In the genomic region with DNA sequence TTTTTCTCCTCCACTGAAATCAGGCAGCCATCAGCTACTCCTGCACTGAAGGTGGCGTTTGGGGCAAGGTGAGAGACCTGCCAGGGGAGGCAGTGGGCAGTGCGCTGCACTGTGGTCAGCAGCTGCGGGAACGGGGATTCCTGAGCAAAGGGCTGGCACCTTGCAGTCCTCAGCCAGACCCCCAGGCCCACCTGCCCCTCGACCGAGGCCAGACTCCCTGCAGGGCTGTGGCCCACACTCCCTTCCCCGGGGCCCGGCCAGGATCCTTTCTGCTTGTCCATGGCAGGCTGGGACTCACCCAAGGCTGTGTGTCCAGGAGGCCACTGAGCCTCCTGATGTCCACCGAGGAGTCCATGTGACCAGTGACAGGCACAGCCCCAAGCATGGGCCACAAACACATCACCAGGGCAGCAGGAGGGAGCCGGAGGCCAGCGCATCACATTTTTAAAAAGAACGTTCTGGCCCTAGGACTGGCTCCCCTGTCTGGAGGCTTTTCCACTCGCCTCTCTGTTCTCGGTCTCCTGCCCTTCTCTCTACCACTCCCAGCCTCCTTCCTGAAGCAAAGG, we compare ENCODE assay signal across 22 cellular contexts. TPM values are rescaled to one million over a fixed set of nuclear protein-coding genes. Genes with fewer than 3 reads are reported as not detected.
A peak's percentile ranks its signal among the peaks of the same experiment; 100 is the strongest.
DNase-seq lines count a peak whose midpoint lies in the region; ATAC-seq, FAIRE-seq and TF ChIP-seq lines count a peak whose summit lies in the region.
"Had no signal": no experiment of that assay in that cellular context is flagged by ENCODE, and none has a peak within 500 bp of the region (broad histone marks: within the 10 kb centered on the region; RNA-seq: fewer than 3 reads in every experiment).

No MANE protein-coding gene starts in this region.

- H3K27ac ChIP-seq in H1 (ENCODE audit: low read depth, low read length) (no peak overlapping the region), neuronal stem cell (replicated peaks; ENCODE audit: low read length) (no peak overlapping the region)
- H3K27ac ChIP-seq: GM23248, RWPE1 had no signal

- no peak for TF ChIP-seq CTCF in H1 (IDR thresholded peaks at IDR 0.05; ENCODE audit: control extremely low read depth in 1 of 3, insufficient read depth in 1 of 3, low read depth in 1 of 3, low read length in 3 of 3)

- no peak overlapping the region; the same call in 1 of the 2 replicates for H4K8ac ChIP-seq in H1 (ENCODE audit: extremely low read depth, insufficient read depth, low read length)
- H4K8ac ChIP-seq in neuronal stem cell (ENCODE audit: low read depth, low read length): no peak overlapping the region

- intact Hi-C loops in activated T-helper 1 cell treated with anti-CD3 and anti-CD28 coated beads, Interleukin-12 subunit alpha, Interleukin-12 subunit beta, Interleukin-2, Interleukin-4 antibody, amounts not matched to agents 30 ng/mL and 10 ng/mL and 1 ng/mL, durations not matched to agents 14 hours and 24 hours and 36 hours (cut with micrococcal nuclease): no loop called here

- H2BK15ac ChIP-seq in H1 (ENCODE audit: low read length) (peak overlapping the region; percentile 96; the same call in 1 of the 2 replicates), neuronal stem cell (ENCODE audit: low read length) (peak overlapping the region; percentile 96)

- peak overlapping the region; percentile 30 for H3K27ac Mint-ChIP-seq in activated naive CD8-positive, alpha-beta T cell treated with anti-CD3 and anti-CD28 coated beads, Interleukin-2, amount 10 ng/mL, durations not matched to agents 7 days and 5 days
- no peak overlapping the region for H3K27ac Mint-ChIP-seq in activated naive CD8-positive, alpha-beta T cell treated with anti-CD3 and anti-CD28 coated beads for 36 hours
- H3K27ac Mint-ChIP-seq in activated T-helper 1 cell treated with anti-CD3 and anti-CD28 coated beads, Interleukin-12 subunit alpha, Interleukin-12 subunit beta, Interleukin-2, Interleukin-4 antibody, amounts not matched to agents 30 ng/mL and 10 ng/mL and 1 ng/mL, durations not matched to agents 14 hours and 24 hours and 36 hours: no peak overlapping the region
- H3K27ac Mint-ChIP-seq: CD4-positive, alpha-beta T cell; HFFc6 had no signal

- H3K4ac ChIP-seq in H1 (replicated peaks; ENCODE audit: insufficient read length, low read depth, low read length) (peak overlapping the region; percentile 44), neuronal stem cell (ENCODE audit: low read length) (no peak overlapping the region)

- H3K23me2 ChIP-seq in H1 (ENCODE audit: low read depth, low read length): no peaks in the 10 kb centered on the region; the same call in 1 of the 2 replicates

- H3K27me3 ChIP-seq in H1 (replicated peaks in 1 of 4; ENCODE audit: control insufficient read depth in 3 of 4, extremely low read depth in 1 of 4, insufficient read depth in 3 of 4, low read length in 3 of 4) (no peaks in the 10 kb centered on the region), neuronal stem cell (ENCODE audit: control insufficient read depth in 3 of 3, insufficient read depth in 3 of 3, low read depth in 1 of 3, low read length in 3 of 3) (peaks cover 0 to 4% (median 0%) of the 10 kb centered on the region in 3 experiments)

- CTCF ChIA-PET in H1 (lab: Charles Lee; ENCODE audit: partially characterized antibody): interaction anchor here (0.6 to 2.3 kb wide), 5 partner anchors 33 to 157 kb away, joined by 3 to 6 read pairs (median 4); no protein-coding TSS in a partner anchor

- TF ChIP-seq RAD21 in H1 (IDR thresholded peaks at IDR 0.05 in 1 of 2, conservative IDR thresholded peaks at IDR 0.05 in 1 of 2; ENCODE audit: low read depth in 2 of 2, low read length in 2 of 2): no peak

- H3K79me2 ChIP-seq in H1 (ENCODE audit: control insufficient read depth in 1 of 2, insufficient read depth in 2 of 2, low read length in 2 of 2): no peaks in the 10 kb centered on the region

- H3K27me3 Mint-ChIP-seq in activated naive CD8-positive, alpha-beta T cell treated with anti-CD3 and anti-CD28 coated beads, Interleukin-2, amount 10 ng/mL, durations not matched to agents 7 days and 5 days: peaks cover 11% of the 10 kb centered on the region
- H3K27me3 Mint-ChIP-seq in activated naive CD8-positive, alpha-beta T cell treated with anti-CD3 and anti-CD28 coated beads for 36 hours: peaks cover 5% of the 10 kb centered on the region
- H3K27me3 Mint-ChIP-seq in activated T-helper 1 cell treated with anti-CD3 and anti-CD28 coated beads, Interleukin-12 subunit alpha, Interleukin-12 subunit beta, Interleukin-2, Interleukin-4 antibody, amounts not matched to agents 30 ng/mL and 10 ng/mL and 1 ng/mL, durations not matched to agents 14 hours and 24 hours and 36 hours (ENCODE audit: insufficient read depth): peaks cover 20% of the 10 kb centered on the region
- H3K27me3 Mint-ChIP-seq: CD4-positive, alpha-beta T cell had no signal

- H2BK12ac ChIP-seq in H1 (ENCODE audit: low read depth, low read length) (peak overlapping the region; percentile 92; the same call in 1 of the 2 replicates), neuronal stem cell (ENCODE audit: low read length) (peak overlapping the region; percentile 59)

- H3K18ac ChIP-seq in H1 (ENCODE audit: extremely low read depth, low read length) (peak overlapping the region; percentile 24; the same call in 1 of the 2 replicates), neuronal stem cell (ENCODE audit: low read length) (peak overlapping the region; percentile 68)

- H3K4me2 ChIP-seq in H1 (ENCODE audit: insufficient read depth in 1 of 2, low read depth in 2 of 2, low read length in 2 of 2): no peak overlapping the region
- no peak overlapping the region for H3K4me2 ChIP-seq in neuronal stem cell (ENCODE audit: insufficient read depth, low read length, poor library complexity, severe bottlenecking)

- H3K9ac ChIP-seq in H1 (replicated peaks in 1 of 4; ENCODE audit: extremely low read depth in 1 of 4, low read depth in 3 of 4, low read length in 3 of 4): no peak overlapping the region
- H3K9ac ChIP-seq in neuronal stem cell (ENCODE audit: low read depth, low read length, poor library complexity): no peak overlapping the region
- H3K9ac ChIP-seq: GM23248 had no signal

- no peaks in the 10 kb centered on the region for H3K9me3 Mint-ChIP-seq in activated naive CD8-positive, alpha-beta T cell treated with anti-CD3 and anti-CD28 coated beads, Interleukin-2, amount 10 ng/mL, durations not matched to agents 7 days and 5 days
- H3K9me3 Mint-ChIP-seq in activated naive CD8-positive, alpha-beta T cell treated with anti-CD3 and anti-CD28 coated beads for 36 hours: no peaks in the 10 kb centered on the region
- no peaks in the 10 kb centered on the region for H3K9me3 Mint-ChIP-seq in activated T-helper 1 cell treated with anti-CD3 and anti-CD28 coated beads, Interleukin-12 subunit alpha, Interleukin-12 subunit beta, Interleukin-2, Interleukin-4 antibody, amounts not matched to agents 30 ng/mL and 10 ng/mL and 1 ng/mL, durations not matched to agents 14 hours and 24 hours and 36 hours
- H3K9me3 Mint-ChIP-seq: CD4-positive, alpha-beta T cell; H9; HFFc6 had no signal

- no peak overlapping the region for H3K56ac ChIP-seq in H1 (replicated peaks; ENCODE audit: insufficient read length, low read depth, low read length)

- no peak for FAIRE-seq in H1 (lab: Jason Lieb, UNC)
- FAIRE-seq: D721Med, GM18507 had no signal

- H2AK5ac ChIP-seq in H1 (ENCODE audit: low read depth, low read length) (peak overlapping the region; percentile 67; the same call in 1 of the 2 replicates), neuronal stem cell (ENCODE audit: low read depth, low read length) (peak overlapping the region; percentile 66)

- no peak for ATAC-seq in activated naive CD8-positive, alpha-beta T cell treated with anti-CD3 and anti-CD28 coated beads, Interleukin-2, amount 10 ng/mL, durations not matched to agents 7 days and 5 days (ENCODE audit: low read depth)

- peaks cover 5 to 32% (median 21%) of the 10 kb centered on the region in 4 experiments for H3K4me1 ChIP-seq in H1 (replicated peaks in 1 of 4; ENCODE audit: control insufficient read depth in 3 of 4, insufficient read depth in 4 of 4, low read length in 3 of 4)
- peaks cover 7 to 20% of the 10 kb centered on the region in 2 donors for H3K4me1 ChIP-seq in neuronal stem cell (ENCODE audit: control insufficient read depth in 2 of 2, insufficient read depth in 1 of 2, low read depth in 1 of 2, low read length in 2 of 2)

- no peak for TF ChIP-seq POLR2A in H1 (IDR thresholded peaks at IDR 0.05; ENCODE audit: control extremely low read depth in 1 of 2, low read depth in 2 of 2, low read length in 2 of 2)

- TF ChIP-seq EP300 in H1 (IDR thresholded peaks at IDR 0.05; ENCODE audit: borderline replicate concordance in 1 of 2, low read depth in 2 of 2, low read length in 2 of 2): no peak

- H3K4me3 ChIP-seq in H1 (ENCODE audit: extremely low read depth in 1 of 4, insufficient read depth in 2 of 4, low read depth in 3 of 4, low read length in 4 of 4) (no peak overlapping the region), neuronal stem cell (ENCODE audit: low read length in 2 of 2) (no peak overlapping the region)
- H3K4me3 ChIP-seq: GM23248, MG63 had no signal

- H3K9me3 ChIP-seq in H1 (ENCODE audit: insufficient read depth in 2 of 2, low read depth in 1 of 2, low read length in 1 of 2) (no peaks in the 10 kb centered on the region), neuronal stem cell (replicated peaks in 1 of 2; ENCODE audit: control insufficient read depth in 2 of 2, insufficient read depth in 1 of 2, low read depth in 1 of 2, low read length in 2 of 2) (peaks cover 0 to 2% of the 10 kb centered on the region in 2 donors)
- H3K9me3 ChIP-seq: MG63 had no signal

- DNase-seq in activated naive CD8-positive, alpha-beta T cell treated with anti-CD3 and anti-CD28 coated beads, Interleukin-2, amount 10 ng/mL, durations not matched to agents 7 days and 5 days: no peak
- DNase-seq in activated naive CD8-positive, alpha-beta T cell treated with anti-CD3 and anti-CD28 coated beads for 36 hours: no peak
- no peak for DNase-seq in H1 (ENCODE audit: low read depth in 1 of 2, low spot score in 2 of 2)
- no peak for DNase-seq in neuronal stem cell (ENCODE audit: low spot score)
- DNase-seq in stimulated activated naive CD4-positive, alpha-beta T cell (lab: John Stamatoyannopoulos, UW): no peak
- DNase-seq in NAMALWA (ENCODE audit: low spot score): no peak
- DNase-seq in activated T-helper 1 cell treated with anti-CD3 and anti-CD28 coated beads, Interleukin-12 subunit alpha, Interleukin-12 subunit beta, Interleukin-2, Interleukin-4 antibody, amounts not matched to agents 30 ng/mL and 10 ng/mL and 1 ng/mL, durations not matched to agents 14 hours and 24 hours and 36 hours (ENCODE audit: low spot score): no peak
- DNase-seq: 8988T; CD4-positive, alpha-beta T cell; GM23248; H9; HFFc6; IMR-90; KG1; MG63; NCI-H2029; NCI-H2227 treated with DMSO at 0.1 percent for 48 hours; NCI-H526 treated with DMSO at 0.1 percent for 48 hours; SHP77 had no signal

- H3K14ac ChIP-seq in H1 (ENCODE audit: insufficient read length) (no peak overlapping the region), neuronal stem cell (ENCODE audit: low read length) (peak overlapping the region; percentile 32)

- H2AFZ ChIP-seq in H1 (ENCODE audit: low read length) (no peak overlapping the region), neuronal stem cell (ENCODE audit: low read length) (no peak overlapping the region)
- H2AFZ ChIP-seq: GM23248 had no signal

- no peaks in the 10 kb centered on the region for H3K36me3 ChIP-seq in H1 (ENCODE audit: control insufficient read depth in 2 of 4, insufficient read depth in 4 of 4, low read length in 3 of 4)
- no peaks in the 10 kb centered on the region for H3K36me3 ChIP-seq in neuronal stem cell (replicated peaks in 1 of 2; ENCODE audit: control insufficient read depth in 2 of 2, insufficient read depth in 2 of 2, low read length in 2 of 2)
- H3K36me3 ChIP-seq: MG63 had no signal

- H2BK5ac ChIP-seq in H1 (ENCODE audit: low read depth, low read length) (0 out of 2 replicates have a peak overlapping the region, but pooled peaks have one; percentile 35), neuronal stem cell (ENCODE audit: low read length) (peak overlapping the region; percentile 12)

- H3K79me1 ChIP-seq in H1 (ENCODE audit: low read depth, low read length): no peaks in the 10 kb centered on the region; the same call in 1 of the 2 replicates
- no peaks in the 10 kb centered on the region for H3K79me1 ChIP-seq in neuronal stem cell (ENCODE audit: low read depth, low read length)

- H4K20me1 ChIP-seq in H1 (replicated peaks in 1 of 2; ENCODE audit: control insufficient read depth in 1 of 2, insufficient read depth in 2 of 2, low read length in 2 of 2): no peaks in the 10 kb centered on the region

- peak overlapping the region; percentile 23; the same call in 1 of the 2 replicates for H2BK20ac ChIP-seq in H1 (ENCODE audit: low read length)

- POLR2A ChIA-PET in activated naive CD8-positive, alpha-beta T cell treated with anti-CD3 and anti-CD28 coated beads, Interleukin-2, amount 10 ng/mL, durations not matched to agents 7 days and 5 days (lab: Charles Lee): interaction anchor here (3.7 kb wide), 1 partner anchor 28 kb away, joined by 16 read pairs; the partner anchor contains the start of gene TNRC6C
- POLR2A ChIA-PET in H1 (lab: Charles Lee; ENCODE audit: partially characterized antibody): interaction anchor here (1.6 kb wide), 1 partner anchor 29 kb away, joined by 7 read pairs; the partner anchor contains the start of gene TNRC6C

- H3K23ac ChIP-seq in H1 (ENCODE audit: insufficient read length): no peak overlapping the region
- no peak overlapping the region for H3K23ac ChIP-seq in neuronal stem cell (ENCODE audit: low read depth, low read length, poor library complexity)

- no peak overlapping the region for H4K5ac ChIP-seq in H1 (ENCODE audit: insufficient read length, low read depth, low read length)

- 81% methylated on average over 14 of the region's 14 CpGs; no CpG with 5 or more reads in 1 of the 2 experiments for WGBS in H1 (ENCODE audit: extremely low coverage in 1 of 2, insufficient coverage in 1 of 2, insufficient read length in 1 of 2, insufficient replicate concordance in 2 of 2, low coverage in 1 of 2, low lambda C conversion rate in 2 of 2, missing lambda C conversion rate in 1 of 2), 2 experiments
- WGBS in neuronal stem cell (ENCODE audit: extremely low coverage in 2 of 2, insufficient read length in 2 of 2, insufficient replicate concordance in 1 of 2), 2 donors: no CpG with 5 or more reads among the region's 14 CpGs

- no peak overlapping the region for H3K4me3 Mint-ChIP-seq in activated naive CD8-positive, alpha-beta T cell treated with anti-CD3 and anti-CD28 coated beads, Interleukin-2, amount 10 ng/mL, durations not matched to agents 7 days and 5 days
- no peak overlapping the region for H3K4me3 Mint-ChIP-seq in activated naive CD8-positive, alpha-beta T cell treated with anti-CD3 and anti-CD28 coated beads for 36 hours
- H3K4me3 Mint-ChIP-seq in activated T-helper 1 cell treated with anti-CD3 and anti-CD28 coated beads, Interleukin-12 subunit alpha, Interleukin-12 subunit beta, Interleukin-2, Interleukin-4 antibody, amounts not matched to agents 30 ng/mL and 10 ng/mL and 1 ng/mL, durations not matched to agents 14 hours and 24 hours and 36 hours: no peak overlapping the region
- H3K4me3 Mint-ChIP-seq: H9, HFFc6 had no signal

- no peaks in the 10 kb centered on the region for H3K36me3 Mint-ChIP-seq in activated naive CD8-positive, alpha-beta T cell treated with anti-CD3 and anti-CD28 coated beads, Interleukin-2, amount 10 ng/mL, durations not matched to agents 7 days and 5 days
- H3K36me3 Mint-ChIP-seq in activated naive CD8-positive, alpha-beta T cell treated with anti-CD3 and anti-CD28 coated beads for 36 hours: no peaks in the 10 kb centered on the region
- H3K36me3 Mint-ChIP-seq in activated T-helper 1 cell treated with anti-CD3 and anti-CD28 coated beads, Interleukin-12 subunit alpha, Interleukin-12 subunit beta, Interleukin-2, Interleukin-4 antibody, amounts not matched to agents 30 ng/mL and 10 ng/mL and 1 ng/mL, durations not matched to agents 14 hours and 24 hours and 36 hours (ENCODE audit: low read depth): no peaks in the 10 kb centered on the region

- peaks cover 16% of the 10 kb centered on the region for H3K4me1 Mint-ChIP-seq in activated naive CD8-positive, alpha-beta T cell treated with anti-CD3 and anti-CD28 coated beads, Interleukin-2, amount 10 ng/mL, durations not matched to agents 7 days and 5 days
- peaks cover 16% of the 10 kb centered on the region for H3K4me1 Mint-ChIP-seq in activated naive CD8-positive, alpha-beta T cell treated with anti-CD3 and anti-CD28 coated beads for 36 hours
- H3K4me1 Mint-ChIP-seq in activated T-helper 1 cell treated with anti-CD3 and anti-CD28 coated beads, Interleukin-12 subunit alpha, Interleukin-12 subunit beta, Interleukin-2, Interleukin-4 antibody, amounts not matched to agents 30 ng/mL and 10 ng/mL and 1 ng/mL, durations not matched to agents 14 hours and 24 hours and 36 hours (ENCODE audit: low read depth): no peaks in the 10 kb centered on the region

- H2BK120ac ChIP-seq in H1 (replicated peaks; ENCODE audit: low read depth, low read length) (no peak overlapping the region), neuronal stem cell (ENCODE audit: low read depth, low read length) (no peak overlapping the region)

- H4K91ac ChIP-seq in H1 (replicated peaks; ENCODE audit: insufficient read length, low read length): peak overlapping the region; percentile 71
- H4K91ac ChIP-seq in neuronal stem cell (ENCODE audit: low read depth, low read length, poor library complexity): no peak overlapping the region

RNA-seq across cellular contexts. Expression of gene TNRC6C, which starts 28.5 kb away (rescaled TPM):
- 10 to 100 TPM; 74.7 TPM for total RNA-seq in activated naive CD8-positive, alpha-beta T cell treated with anti-CD3 and anti-CD28 coated beads, Interleukin-2, amount 10 ng/mL, durations not matched to agents 7 days and 5 days
- total RNA-seq in activated naive CD8-positive, alpha-beta T cell treated with anti-CD3 and anti-CD28 coated beads for 36 hours: 10 to 100 TPM; 16.2 to 19.2 TPM
- 28.9 and 30.5 TPM in 2 replicates for total RNA-seq in H1 (2021; fragmentation: NEBNext Ultra II Directional; extraction: Animal tissue kit (Norgen Biotek cat#: 25700))
- polyA plus RNA-seq in H1 (2011; rRNA removed): 2.8 and 3.9 TPM in 2 replicates
- polyA plus RNA-seq in H1 (2011; cell fraction: cytosol; rRNA removed): 3.3 TPM
- polyA plus RNA-seq in H1 (2011; cell fraction: nucleus; rRNA removed): 14.5 TPM
- 10.1 to 14.3 TPM (median 11.3 TPM) in 4 replicates for polyA plus RNA-seq in H1 (2012, experiment 1 of 2)
- polyA plus RNA-seq in H1 (2012, experiment 2 of 2): 2.1 TPM
- 10.5 TPM for polyA plus RNA-seq in H1 (2013, experiment 1 of 2)
- polyA plus RNA-seq in H1 (2013, experiment 2 of 2): 8.7 TPM
- polyA minus RNA-seq in H1 (2011; rRNA and poly(A)+ RNA removed): 16.1 and 18.7 TPM in 2 replicates
- 11.5 TPM for polyA minus RNA-seq in H1 (2011; cell fraction: cytosol; rRNA and poly(A)+ RNA removed)
- polyA minus RNA-seq in H1 (2011; cell fraction: nucleus; rRNA and poly(A)+ RNA removed): 19.7 TPM
- polyA plus RNA-seq in neuronal stem cell (2013, experiment 1 of 2): 12.5 TPM
- polyA plus RNA-seq in neuronal stem cell (2013, experiment 2 of 2): 13.1 TPM
- total RNA-seq in activated T-helper 1 cell treated with anti-CD3 and anti-CD28 coated beads, Interleukin-12 subunit alpha, Interleukin-12 subunit beta, Interleukin-2, Interleukin-4 antibody, amounts not matched to agents 30 ng/mL and 10 ng/mL and 1 ng/mL, durations not matched to agents 14 hours and 24 hours and 36 hours: 15.5 and 19.6 TPM in 2 replicates
